10 cellular contexts compared by ENCODE assay signal in the genomic region with DNA sequence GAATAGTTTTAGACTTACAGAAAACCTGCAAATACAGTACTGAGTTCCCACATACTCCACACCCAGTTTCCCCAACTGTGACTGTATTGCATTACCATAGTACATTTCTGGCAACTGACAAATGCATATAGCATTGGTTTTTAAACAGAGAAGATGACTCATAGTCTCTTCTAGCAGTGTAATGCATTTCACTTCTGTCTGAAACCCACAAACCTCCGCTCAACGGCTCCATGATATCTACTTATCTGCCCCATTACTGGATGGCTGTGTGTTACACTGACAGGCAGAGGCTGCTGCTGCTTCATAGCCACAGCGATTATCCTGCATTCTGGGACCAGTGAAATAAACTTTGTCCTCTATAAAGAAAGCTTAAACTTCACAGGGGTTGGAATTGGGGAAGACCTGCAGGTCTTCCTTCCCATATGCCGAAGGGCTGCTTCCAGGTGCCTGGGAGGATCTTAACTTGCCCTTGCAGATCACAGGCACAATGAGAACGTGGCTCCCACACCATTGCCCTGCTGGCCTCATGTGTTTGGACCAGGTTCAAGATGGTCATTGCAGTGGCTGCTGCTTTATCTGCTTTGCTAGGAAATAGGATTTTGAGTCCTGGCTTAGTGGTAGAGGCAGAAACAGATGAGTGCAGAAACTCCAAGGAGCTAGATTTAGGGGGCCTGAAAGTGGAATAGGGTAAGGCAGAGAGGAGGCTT.
DNase-seq lines count a peak whose midpoint lies in the region; ATAC-seq and TF ChIP-seq lines count a peak whose summit lies in the region.
"Had no signal": no experiment of that assay in that cellular context is flagged by ENCODE, and none has a peak within 500 bp of the region (broad histone marks: within the 10 kb centered on the region; RNA-seq: fewer than 3 reads in every experiment).

No MANE protein-coding gene starts in this region.

- ATAC-seq in GM18867 (IDR thresholded peaks at IDR 0.05; ENCODE audit: unreplicated experiment) (peak; percentile 96), HG03103 (IDR thresholded peaks at IDR 0.05; ENCODE audit: low read depth, unreplicated experiment) (peak; percentile 90), GM21825 (IDR thresholded peaks at IDR 0.05; ENCODE audit: unreplicated experiment) (no peak)

- H3K9me3 Mint-ChIP-seq in type B pancreatic cell, result no peaks in the 10 kb centered on the region

- peaks cover 13% of the 10 kb centered on the region for H3K27me3 Mint-ChIP-seq in type B pancreatic cell

- DNase-seq in RPMI8226, result peak; percentile 52
- peak; percentile 78 for DNase-seq in islet precursor cell
- DNase-seq in T1000 (lab: John Stamatoyannopoulos, UW), result no peak
- no peak for DNase-seq in type B pancreatic cell (ENCODE audit: extremely low spot score, unreplicated experiment)
- no peak for DNase-seq in stimulated activated CD8-positive, alpha-beta memory T cell treated with anti-CD3 and anti-CD28 coated beads, Interleukin-4, amount 100 ng/mL, for 48 hours
- DNase-seq: midbrain, uterus had no signal

- no peaks in the 10 kb centered on the region for H3K36me3 Mint-ChIP-seq in type B pancreatic cell

- peaks cover 12% of the 10 kb centered on the region for H3K4me1 Mint-ChIP-seq in type B pancreatic cell (ENCODE audit: unreplicated experiment)

- no peak overlapping the region for H3K27ac Mint-ChIP-seq in type B pancreatic cell

- no peak for TF ChIP-seq CTCF in type B pancreatic cell (conservative IDR thresholded peaks at IDR 0.05)

- H3K4me3 Mint-ChIP-seq in type B pancreatic cell, result no peak overlapping the region

Comparison
In these comparisons a context has a peak if more than half of its experiments do, and no peak if none do; other contexts are left out.
1. DNase-seq: peak in RPMI8226 (single experiment) and islet precursor cell (single experiment); none in T1000 (single experiment), type B pancreatic cell (single experiment) and stimulated activated CD8-positive, alpha-beta memory T cell treated with anti-CD3 and anti-CD28 coated beads, Interleukin-4, amount 100 ng/mL, for 48 hours (single experiment).